Comparison of ENCODE assay signal across 8 cellular contexts in genomic region chr3:51447753-51448152, GRCh38. TPM values are rescaled to one million over a fixed set of nuclear protein-coding genes. Genes with fewer than 3 reads are reported as not detected.
DNase-seq lines count a peak whose midpoint lies in the region; ATAC-seq and TF ChIP-seq lines count a peak whose summit lies in the region.
"Not testable (repeated sequence)": the region's sequence is repeated elsewhere in the genome, so short reads cannot be mapped to it uniquely, and the experiment has no call there.

No MANE protein-coding gene starts in this region.

- not testable (repeated sequence) for TF ChIP-seq CTCF in hepatocyte (IDR thresholded peaks at IDR 0.05; ENCODE audit: poor library complexity)

- H3K36me3 Mint-ChIP-seq in T-helper 17 cell (ENCODE audit: low read depth), result peaks cover 10% of the 10 kb centered on the region
- H3K36me3 Mint-ChIP-seq in activated CD8-positive, alpha-beta T cell treated with anti-CD3 and anti-CD28 coated beads, Interleukin-2, amount 10 ng/mL, durations not matched to agents 7 days and 5 days (ENCODE audit: low read depth), result peaks cover 23% of the 10 kb centered on the region
- H3K36me3 Mint-ChIP-seq in activated naive CD8-positive, alpha-beta T cell treated with anti-CD3 and anti-CD28 coated beads, Interleukin-2, amount 10 ng/mL, durations not matched to agents 7 days and 5 days, result peaks cover 25% of the 10 kb centered on the region
- H3K36me3 Mint-ChIP-seq in central memory CD8-positive, alpha-beta T cell (ENCODE audit: insufficient read depth), result peaks cover 14% of the 10 kb centered on the region
- peaks cover 3 to 25% (median 20%) of the 10 kb centered on the region in 5 donors for H3K36me3 Mint-ChIP-seq in naive thymus-derived CD4-positive, alpha-beta T cell

- H3K9me2 ChIP-seq in hepatocyte (replicated peaks; ENCODE audit: insufficient read depth), result not testable (repeated sequence)

- H3K4me3 ChIP-seq in hepatocyte; naive thymus-derived CD4-positive, alpha-beta T cell (ENCODE audit: low read length): not testable (repeated sequence)

- not testable (repeated sequence) for H3K4me2 ChIP-seq in hepatocyte

- H3K27ac Mint-ChIP-seq in T-helper 17 cell, result peak overlapping the region; percentile 74
- H3K27ac Mint-ChIP-seq in activated CD8-positive, alpha-beta T cell treated with anti-CD3 and anti-CD28 coated beads, Interleukin-2, amount 10 ng/mL, durations not matched to agents 7 days and 5 days, result peak overlapping the region; percentile 1
- H3K27ac Mint-ChIP-seq in activated naive CD8-positive, alpha-beta T cell treated with anti-CD3 and anti-CD28 coated beads, Interleukin-2, amount 10 ng/mL, durations not matched to agents 7 days and 5 days, result peak overlapping the region; percentile 3
- H3K27ac Mint-ChIP-seq in central memory CD8-positive, alpha-beta T cell (ENCODE audit: low read depth), result peak overlapping the region; percentile 11
- H3K27ac Mint-ChIP-seq in naive thymus-derived CD4-positive, alpha-beta T cell, result peak overlapping the region in 7 of 9 donors; percentile 4 to 73 (median 20)

- CTCF ChIA-PET in activated CD8-positive, alpha-beta T cell treated with anti-CD3 and anti-CD28 coated beads, Interleukin-2, amount 10 ng/mL, durations not matched to agents 7 days and 5 days (lab: Charles Lee); naive thymus-derived CD4-positive, alpha-beta T cell (lab: Charles Lee): not testable (repeated sequence)

- H3K27me3 ChIP-seq in hepatocyte; naive thymus-derived CD4-positive, alpha-beta T cell (ENCODE audit: control insufficient read depth in 2 of 2, insufficient read depth in 2 of 2, low read length in 2 of 2): not testable (repeated sequence)

- H2AFZ ChIP-seq in hepatocyte, result not testable (repeated sequence)

- H3K79me2 ChIP-seq in hepatocyte, result peaks cover 34% of the 10 kb centered on the region

- 74% methylated on average over 4 of the region's 4 CpGs for WGBS in hepatocyte (ENCODE audit: low lambda C conversion rate, missing lambda C conversion rate)

- peak; percentile 39 for DNase-seq in ACHN
- peak; percentile 41 for DNase-seq in EH (ENCODE audit: low read depth)
- not testable (repeated sequence) for DNase-seq in T-helper 17 cell; activated CD8-positive, alpha-beta T cell treated with anti-CD3 and anti-CD28 coated beads, Interleukin-2, amount 10 ng/mL, durations not matched to agents 7 days and 5 days; activated naive CD8-positive, alpha-beta T cell treated with anti-CD3 and anti-CD28 coated beads, Interleukin-2, amount 10 ng/mL, durations not matched to agents 7 days and 5 days; central memory CD8-positive, alpha-beta T cell (ENCODE audit: low spot score in 2 of 2); naive thymus-derived CD4-positive, alpha-beta T cell
- DNase-seq in hepatocyte (ENCODE audit: low spot score), result peak; percentile 4

- not testable (repeated sequence) for H3K9me3 Mint-ChIP-seq in activated CD8-positive, alpha-beta T cell treated with anti-CD3 and anti-CD28 coated beads, Interleukin-2, amount 10 ng/mL, durations not matched to agents 7 days and 5 days (ENCODE audit: insufficient read depth); activated naive CD8-positive, alpha-beta T cell treated with anti-CD3 and anti-CD28 coated beads, Interleukin-2, amount 10 ng/mL, durations not matched to agents 7 days and 5 days; central memory CD8-positive, alpha-beta T cell; naive thymus-derived CD4-positive, alpha-beta T cell

- intact Hi-C loops in naive thymus-derived CD4-positive, alpha-beta T cell (cut with micrococcal nuclease), result not testable (repeated sequence)

- H3K27me3 Mint-ChIP-seq in T-helper 17 cell; activated CD8-positive, alpha-beta T cell treated with anti-CD3 and anti-CD28 coated beads, Interleukin-2, amount 10 ng/mL, durations not matched to agents 7 days and 5 days (ENCODE audit: low read depth); activated naive CD8-positive, alpha-beta T cell treated with anti-CD3 and anti-CD28 coated beads, Interleukin-2, amount 10 ng/mL, durations not matched to agents 7 days and 5 days; central memory CD8-positive, alpha-beta T cell; naive thymus-derived CD4-positive, alpha-beta T cell: not testable (repeated sequence)

- POLR2A ChIA-PET in activated CD8-positive, alpha-beta T cell treated with anti-CD3 and anti-CD28 coated beads, Interleukin-2, amount 10 ng/mL, durations not matched to agents 7 days and 5 days (lab: Charles Lee); activated naive CD8-positive, alpha-beta T cell treated with anti-CD3 and anti-CD28 coated beads, Interleukin-2, amount 10 ng/mL, durations not matched to agents 7 days and 5 days (lab: Charles Lee): not testable (repeated sequence)
- POLR2A ChIA-PET in naive thymus-derived CD4-positive, alpha-beta T cell (lab: Charles Lee), result interaction anchor here (0.6 kb wide), 1 partner anchor 283 kb away, joined by 4 read pairs; no protein-coding TSS in a partner anchor

- peaks cover 15% of the 10 kb centered on the region for H3K4me1 Mint-ChIP-seq in T-helper 17 cell
- H3K4me1 Mint-ChIP-seq in activated CD8-positive, alpha-beta T cell treated with anti-CD3 and anti-CD28 coated beads, Interleukin-2, amount 10 ng/mL, durations not matched to agents 7 days and 5 days (ENCODE audit: low read depth), result not testable (repeated sequence)
- peaks cover 12% of the 10 kb centered on the region for H3K4me1 Mint-ChIP-seq in activated naive CD8-positive, alpha-beta T cell treated with anti-CD3 and anti-CD28 coated beads, Interleukin-2, amount 10 ng/mL, durations not matched to agents 7 days and 5 days
- H3K4me1 Mint-ChIP-seq in central memory CD8-positive, alpha-beta T cell, result peaks cover 25% of the 10 kb centered on the region
- peaks cover 10 to 43% (median 30%) of the 10 kb centered on the region in 7 donors for H3K4me1 Mint-ChIP-seq in naive thymus-derived CD4-positive, alpha-beta T cell

- H3K36me3 ChIP-seq in hepatocyte (replicated peaks; ENCODE audit: insufficient read depth, low read depth); naive thymus-derived CD4-positive, alpha-beta T cell (ENCODE audit: control insufficient read depth in 2 of 3, insufficient read depth in 3 of 3, low read length in 3 of 3): not testable (repeated sequence)

- not testable (repeated sequence) for H3K27ac ChIP-seq in hepatocyte
- peak overlapping the region; percentile 7 for H3K27ac ChIP-seq in naive thymus-derived CD4-positive, alpha-beta T cell (ENCODE audit: low read depth, low read length)

- in situ Hi-C loops in ACHN (cut with HindIII; ENCODE audit: low pct_ligation_motif_present, low pct_unique_long_range_greater_than_20kb, low sequenced_read_pairs), result not testable (repeated sequence)

- H3K4me3 Mint-ChIP-seq in T-helper 17 cell; activated CD8-positive, alpha-beta T cell treated with anti-CD3 and anti-CD28 coated beads, Interleukin-2, amount 10 ng/mL, durations not matched to agents 7 days and 5 days; activated naive CD8-positive, alpha-beta T cell treated with anti-CD3 and anti-CD28 coated beads, Interleukin-2, amount 10 ng/mL, durations not matched to agents 7 days and 5 days; central memory CD8-positive, alpha-beta T cell; naive thymus-derived CD4-positive, alpha-beta T cell: not testable (repeated sequence)

- ATAC-seq in T-helper 17 cell; activated CD8-positive, alpha-beta T cell treated with anti-CD3 and anti-CD28 coated beads, Interleukin-2, amount 10 ng/mL, durations not matched to agents 7 days and 5 days; activated naive CD8-positive, alpha-beta T cell treated with anti-CD3 and anti-CD28 coated beads, Interleukin-2, amount 10 ng/mL, durations not matched to agents 7 days and 5 days (ENCODE audit: low read depth); central memory CD8-positive, alpha-beta T cell (replicated peaks; ENCODE audit: extremely low read depth, poor library complexity, severe bottlenecking); naive thymus-derived CD4-positive, alpha-beta T cell: not testable (repeated sequence)

- not testable (repeated sequence) for H3K9me3 ChIP-seq in T-helper 17 cell (ENCODE audit: control insufficient read depth, low read length, poor library complexity, severe bottlenecking); hepatocyte (ENCODE audit: low read depth); naive thymus-derived CD4-positive, alpha-beta T cell (ENCODE audit: control insufficient read depth in 2 of 3, low read length in 3 of 3)

- H3K4me1 ChIP-seq in hepatocyte (ENCODE audit: insufficient read depth); naive thymus-derived CD4-positive, alpha-beta T cell (ENCODE audit: control insufficient read depth in 2 of 2, insufficient read depth in 2 of 2, low read length in 2 of 2): not testable (repeated sequence)

- not testable (repeated sequence) for H4K20me1 ChIP-seq in hepatocyte (ENCODE audit: insufficient read depth, poor library complexity, severe bottlenecking)

RNA-seq across cellular contexts. Expression of gene DCAF1, which starts 52.1 kb away (rescaled TPM):
- total RNA-seq in T-helper 17 cell, result 10 to 100 TPM; 20.5 to 24.3 TPM
- total RNA-seq in activated CD8-positive, alpha-beta T cell treated with anti-CD3 and anti-CD28 coated beads, Interleukin-2, amount 10 ng/mL, durations not matched to agents 7 days and 5 days, result 10 to 100 TPM; 35.3 to 36.3 TPM
- 10 to 100 TPM; 33.3 to 35.4 TPM for total RNA-seq in activated naive CD8-positive, alpha-beta T cell treated with anti-CD3 and anti-CD28 coated beads, Interleukin-2, amount 10 ng/mL, durations not matched to agents 7 days and 5 days
- 10.1 and 11.6 TPM in 2 replicates for total RNA-seq in hepatocyte
- 4.6 and 5.4 TPM in 2 replicates for polyA plus RNA-seq in hepatocyte
- 10 to 100 TPM; 21.6 to 40.6 (median 38.9) TPM for total RNA-seq in naive thymus-derived CD4-positive, alpha-beta T cell
- 10 to 100 TPM; 12.0 to 19.9 TPM for polyA plus RNA-seq in naive thymus-derived CD4-positive, alpha-beta T cell

RNA-seq across cellular contexts. Expression of gene RBM15B, which starts 56.7 kb away (rescaled TPM):
- total RNA-seq in T-helper 17 cell (10 to 100 TPM; 28.2 to 31.1 TPM), hepatocyte (28.6 and 31.0 TPM in 2 replicates)
- 10 to 100 TPM; 30.7 to 30.8 TPM for total RNA-seq in activated CD8-positive, alpha-beta T cell treated with anti-CD3 and anti-CD28 coated beads, Interleukin-2, amount 10 ng/mL, durations not matched to agents 7 days and 5 days
- 10 to 100 TPM; 30.5 to 32.6 TPM for total RNA-seq in activated naive CD8-positive, alpha-beta T cell treated with anti-CD3 and anti-CD28 coated beads, Interleukin-2, amount 10 ng/mL, durations not matched to agents 7 days and 5 days
- 30.6 and 33.3 TPM in 2 replicates for polyA plus RNA-seq in hepatocyte
- 10 to 100 TPM; 29.9 to 40.6 (median 31.3) TPM for total RNA-seq in naive thymus-derived CD4-positive, alpha-beta T cell
- 10 to 100 TPM; 12.8 to 22.8 TPM for polyA plus RNA-seq in naive thymus-derived CD4-positive, alpha-beta T cell

Comparison
In these comparisons a context has a peak if more than half of its experiments do, and no peak if none do; other contexts are left out.
1. H3K27ac Mint-ChIP-seq: peak in every context shown above with its lines; median percentile 74 in T-helper 17 cell; 20 in naive thymus-derived CD4-positive, alpha-beta T cell; 11 in central memory CD8-positive, alpha-beta T cell; 3 in activated naive CD8-positive, alpha-beta T cell treated with anti-CD3 and anti-CD28 coated beads, Interleukin-2, amount 10 ng/mL, durations not matched to agents 7 days and 5 days; 1 in activated CD8-positive, alpha-beta T cell treated with anti-CD3 and anti-CD28 coated beads, Interleukin-2, amount 10 ng/mL, durations not matched to agents 7 days and 5 days.